9 cellular contexts compared by ENCODE assay signal in genomic region chr14:106417224-106418049, GRCh38.
A peak's percentile ranks its signal among the peaks of the same experiment; 100 is the strongest.
DNase-seq lines count a peak whose midpoint lies in the region; ATAC-seq and TF ChIP-seq lines count a peak whose summit lies in the region.
"Had no signal": no experiment of that assay in that cellular context is flagged by ENCODE, and none has a peak within 500 bp of the region (broad histone marks: within the 10 kb centered on the region; RNA-seq: fewer than 3 reads in every experiment).

No MANE protein-coding gene starts in this region.

- no peak overlapping the region for H3K27ac ChIP-seq in heart left ventricle
- H3K27ac ChIP-seq: epithelial cell of prostate had no signal

- H3K4me3 ChIP-seq in heart left ventricle: no peak overlapping the region

- peaks cover 0 to 3% (median 0%) of the 10 kb centered on the region in 9 donors for H3K27me3 ChIP-seq in heart left ventricle

- no peak for TF ChIP-seq POLR2A in heart left ventricle (IDR thresholded peaks at IDR 0.05)

- H3K9me3 ChIP-seq in heart left ventricle: no peaks in the 10 kb centered on the region

- TF ChIP-seq CTCF in heart left ventricle (IDR thresholded peaks at IDR 0.05): peak in 10 of 12 donors; percentile 42 to 84 (median 51)

- H3K4me1 ChIP-seq in heart left ventricle: no peaks in the 10 kb centered on the region

- WGBS in heart left ventricle, 4 donors: 53 to 65% (median 62%) methylated on average over 8 to 13 of the region's 13 CpGs

- intact Hi-C loops in heart left ventricle (cut with DNase I): no loop called here

- ATAC-seq in HG02610 (IDR thresholded peaks at IDR 0.05; ENCODE audit: unreplicated experiment): peak; percentile 51
- peak in 1 of 4 donors; percentile 24 for ATAC-seq in heart left ventricle

- no peaks in the 10 kb centered on the region for H3K36me3 ChIP-seq in heart left ventricle

- DNase-seq in NCI-H1417 (lab: John Stamatoyannopoulos, UW) (peak in 2 of 3 experiments; percentile 16 to 53), NCI-H1417 treated with DMSO at 0.1 percent for 48 hours (lab: John Stamatoyannopoulos, UW) (no peak), NCI-H460 (ENCODE audit: extremely low read depth, low read depth) (peak; percentile 13), heart left ventricle (peak in 4 of 5 donors; percentile 23 to 63 (median 52)), KG1 (lab: John Stamatoyannopoulos, UW) (no peak)
- DNase-seq in activated T-cell treated with anti-CD3 and anti-CD28 coated beads, Interleukin-2, amount 50 U/mL, for 1 hour: peak; percentile 82
- DNase-seq in stimulated activated CD4-positive, alpha-beta T cell treated with anti-CD3 and anti-CD28 coated beads, TNF-alpha, amount 100 ng/mL, for 1 hour (ENCODE audit: low read depth in 3 of 3, low spot score in 1 of 3): peak; percentile 40 to 91 (median 43)

Comparison
In these comparisons a context has a peak if more than half of its experiments do, and no peak if none do; other contexts are left out.
1. DNase-seq: peak in NCI-H1417 (2 of 3), NCI-H460 (single experiment), activated T-cell treated with anti-CD3 and anti-CD28 coated beads, Interleukin-2, amount 50 U/mL, for 1 hour (single experiment), heart left ventricle (4 of 5) and stimulated activated CD4-positive, alpha-beta T cell treated with anti-CD3 and anti-CD28 coated beads, TNF-alpha, amount 100 ng/mL, for 1 hour (3 of 3); none in NCI-H1417 treated with DMSO at 0.1 percent for 48 hours (single experiment) and KG1 (single experiment).